ENCODE assay signal across 21 cellular contexts in the genomic region with DNA sequence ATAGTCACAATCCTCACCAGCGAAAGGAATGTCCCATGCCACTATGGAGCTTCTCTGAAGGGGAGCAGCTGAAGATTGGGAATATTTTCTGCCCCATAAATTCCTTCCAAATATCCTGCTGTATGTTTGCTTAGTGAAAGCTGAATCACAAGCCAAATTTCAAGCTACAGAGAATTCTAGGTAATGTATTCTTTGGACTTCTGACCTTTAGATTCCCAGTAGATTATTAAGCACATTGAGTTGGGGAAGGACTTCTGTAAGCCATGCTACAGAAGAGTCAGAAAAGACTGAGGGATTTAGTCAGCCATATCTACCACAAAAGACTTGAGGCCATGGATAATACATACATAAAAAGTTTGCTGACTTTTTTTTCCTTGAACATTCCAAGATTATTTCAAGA.
DNase-seq lines count a peak whose midpoint lies in the region; ATAC-seq, FAIRE-seq and TF ChIP-seq lines count a peak whose summit lies in the region.
"Had no signal": no experiment of that assay in that cellular context is flagged by ENCODE, and none has a peak within 500 bp of the region (broad histone marks: within the 10 kb centered on the region; RNA-seq: fewer than 3 reads in every experiment).

No MANE protein-coding gene starts in this region.

- no peak for TF ChIP-seq CTCF in A549 (IDR thresholded peaks at IDR 0.05)
- TF ChIP-seq CTCF in PC-3 (conservative IDR thresholded peaks at IDR 0.05; ENCODE audit: low read depth, low read length) = no peak
- TF ChIP-seq CTCF in HepG2 (CRISPR knock-in tag; IDR thresholded peaks at IDR 0.05) = no peak

- WGBS in A549 (ENCODE audit: missing lambda C conversion rate) = 43% methylated on average over 1 of the region's 1 CpG
- WGBS in HepG2 (ENCODE audit: low lambda C conversion rate) = 13% methylated on average over 1 of the region's 1 CpG

- H3K4me3 ChIP-seq in A549 (no peak overlapping the region), PC-3 (ENCODE audit: low read length) (no peak overlapping the region), HepG2 (replicated peaks in 1 of 3; ENCODE audit: insufficient read depth in 1 of 3, low read depth in 2 of 3, low read length in 3 of 3) (no peak overlapping the region)
- H3K4me3 ChIP-seq: BLaER1, GM23248 had no signal

- H3K9me3 ChIP-seq in A549 = no peaks in the 10 kb centered on the region
- no peaks in the 10 kb centered on the region for H3K9me3 ChIP-seq in PC-3 (ENCODE audit: low read length)
- no peaks in the 10 kb centered on the region for H3K9me3 ChIP-seq in HepG2 (ENCODE audit: low read length)
- H3K9me3 ChIP-seq: BLaER1 had no signal

- TF ChIP-seq EP300 in A549 (IDR thresholded peaks at IDR 0.05) (no peak), HepG2 (IDR thresholded peaks at IDR 0.05; ENCODE audit: low read depth in 2 of 2, low read length in 2 of 2) (no peak), HepG2 (CRISPR knock-in tag; IDR thresholded peaks at IDR 0.05; ENCODE audit: borderline replicate concordance) (no peak)

- H2AFZ ChIP-seq in PC-3 (ENCODE audit: low read length) (peak overlapping the region; percentile 20; the same call in 1 of the 2 replicates), HepG2 (ENCODE audit: low read length) (no peak overlapping the region)
- H2AFZ ChIP-seq: GM23248 had no signal

- POLR2A ChIA-PET in A549 (lab: Yijun Ruan, JAX) (no interaction called here), PC-3 (lab: Charles Lee; ENCODE audit: unreplicated experiment) (no interaction called here), HepG2 (lab: Yijun Ruan, JAX) (no interaction called here)

- H3K4me2 ChIP-seq in A549 (peak overlapping the region; percentile 49; the same call in 2 of the 3 replicates), PC-3 (ENCODE audit: low read length) (peak overlapping the region; percentile 31), HepG2 (ENCODE audit: low read depth, low read length) (no peak overlapping the region)
- H3K4me2 ChIP-seq: BLaER1 had no signal

- H3K27ac ChIP-seq in A549 = no peak overlapping the region
- peak overlapping the region; percentile 58 for H3K27ac ChIP-seq in PC-3 (ENCODE audit: low read length)
- H3K27ac ChIP-seq in HepG2 (ENCODE audit: extremely low read length, insufficient read depth, low read length) = no peak overlapping the region
- H3K27ac ChIP-seq: 22Rv1, BLaER1, GM23248, HL-60 had no signal

- intact Hi-C loops in PC-3 (cut with micrococcal nuclease) = loop anchor here (1.0 kb wide), 1 partner anchor 391 kb away; no protein-coding TSS in a partner anchor
- intact Hi-C loops in HepG2 (cut with micrococcal nuclease; ENCODE audit: unreplicated experiment) = no loop called here

- in situ Hi-C loops in HepG2 (cut with HindIII; ENCODE audit: extremely low pct_ligation_motif_present, low pct_unique_long_range_greater_than_20kb) = no loop called here

- H3K79me2 ChIP-seq in PC-3 (ENCODE audit: low read length) = no peaks in the 10 kb centered on the region
- no peaks in the 10 kb centered on the region for H3K79me2 ChIP-seq in HepG2 (ENCODE audit: insufficient read depth, low read length)

- FAIRE-seq in A549 (lab: Jason Lieb, UNC) = no peak
- FAIRE-seq in HepG2 (lab: Jason Lieb, UNC) = no peak
- FAIRE-seq: G401.6, GM12891, GM19239, H54 had no signal

- DNase-seq in A549 (ENCODE audit: low read depth in 1 of 2, low spot score in 1 of 2) (peak in 1 of 2 experiments; percentile 13), PC-3 (peak; percentile 91), kidney glomerular epithelial cell (lab: John Stamatoyannopoulos, UW) (peak; percentile 8), HepG2 (ENCODE audit: low spot score) (no peak), NCI-H2196 (lab: John Stamatoyannopoulos, UW; ENCODE audit: unreplicated experiment) (no peak), NCI-H1417 treated with DMSO at 0.1 percent for 48 hours (lab: John Stamatoyannopoulos, UW) (no peak), iPS-NIHi7 (ENCODE audit: extremely low spot score) (no peak)
- DNase-seq: Calu3; CD4-positive, alpha-beta memory T cell; DMS53; GM23248; HCEC 1CT; IMR-90 had no signal

- BruUV-seq in PC-3 (replicated peaks; lab: Mats Ljungman, UMichigan) = no TSS peak
- BruUV-seq in HepG2 (replicated peaks; lab: Mats Ljungman, UMichigan) = no TSS peak

- H3K36me3 ChIP-seq in PC-3 (ENCODE audit: low read depth, low read length) (no peaks in the 10 kb centered on the region), HepG2 (replicated peaks in 1 of 2; ENCODE audit: control insufficient read depth in 1 of 2, insufficient read depth in 2 of 2, low read length in 2 of 2) (no peaks in the 10 kb centered on the region)
- H3K36me3 ChIP-seq: BLaER1 had no signal

- no peaks in the 10 kb centered on the region for H4K20me1 ChIP-seq in PC-3 (ENCODE audit: low read length)
- no peaks in the 10 kb centered on the region for H4K20me1 ChIP-seq in HepG2 (ENCODE audit: insufficient read depth, low read length)
- H4K20me1 ChIP-seq: BLaER1 had no signal

- CTCF ChIA-PET in A549 (lab: Yijun Ruan, JAX) = no interaction called here
- CTCF ChIA-PET in PC-3 (lab: Charles Lee) = no interaction called here
- CTCF ChIA-PET in HepG2 (lab: Yijun Ruan, JAX; ENCODE audit: low intra/inter-chr PET ratio, low total read pairs) = no interaction called here

- H3K9me2 ChIP-seq in PC-3 (replicated peaks; ENCODE audit: low read length) = no peaks in the 10 kb centered on the region

- H3K27me3 ChIP-seq in PC-3 (ENCODE audit: low read length) = no peaks in the 10 kb centered on the region
- no peaks in the 10 kb centered on the region for H3K27me3 ChIP-seq in HepG2 (ENCODE audit: control insufficient read depth in 1 of 2, insufficient read depth in 2 of 2, low read length in 2 of 2)
- H3K27me3 ChIP-seq: BLaER1 had no signal

- TF ChIP-seq RAD21 in A549 (conservative IDR thresholded peaks at IDR 0.05 in 1 of 2, IDR thresholded peaks at IDR 0.05 in 1 of 2) (no peak), HepG2 (CRISPR knock-in tag; IDR thresholded peaks at IDR 0.05) (no peak)

- no peak for TF ChIP-seq POLR2A in A549 (IDR thresholded peaks at IDR 0.05; ENCODE audit: low read length)
- TF ChIP-seq POLR2A in HepG2 (IDR thresholded peaks at IDR 0.05; ENCODE audit: insufficient read depth in 1 of 2, low read depth in 2 of 2, low read length in 2 of 2) = no peak

- peaks cover 3% of the 10 kb centered on the region for H3F3A ChIP-seq in PC-3 (ENCODE audit: low read length, unreplicated experiment)

- H3K9ac ChIP-seq in PC-3 (ENCODE audit: low read length) = no peak overlapping the region
- H3K9ac ChIP-seq in HepG2 (ENCODE audit: insufficient read depth, low read depth, low read length) = no peak overlapping the region
- H3K9ac ChIP-seq: BLaER1, GM23248 had no signal

- ATAC-seq in A549 (peak in 1 of 2 experiments; percentile 26; a peak in 1 of 6 replicates), PC-3 (peak; percentile 94), HepG2 (peak; percentile 52), GM21526 (IDR thresholded peaks at IDR 0.05; ENCODE audit: low FRiP score, unreplicated experiment) (no peak)

- H3K4me1 ChIP-seq in A549 (peaks cover 12% of the 10 kb centered on the region; the same call in 2 of the 3 replicates), PC-3 (ENCODE audit: insufficient read depth, low read length) (peaks cover 31% of the 10 kb centered on the region), HepG2 (ENCODE audit: insufficient read depth, low read length) (peaks cover 7% of the 10 kb centered on the region; the same call in 1 of the 2 replicates)

TF ChIP-seq in A549, 52 proteins besides CTCF, POLR2A, EP300 and RAD21 (continues in another document):
- TF ChIP-seq HOXB5 (CRISPR knock-in tag; IDR thresholded peaks at IDR 0.05) (no peak), TP53 (CRISPR knock-in tag; IDR thresholded peaks at IDR 0.05) (no peak), RNF2 (IDR thresholded peaks at IDR 0.05; ENCODE audit: borderline replicate concordance, low read depth) (no peak), GATA3 (IDR thresholded peaks at IDR 0.05; ENCODE audit: borderline replicate concordance) (no peak), NR3C1 (IDR thresholded peaks at IDR 0.05) (no peak), ZC3H11A (IDR thresholded peaks at IDR 0.05) (no peak), ESRRA (IDR thresholded peaks at IDR 0.05; ENCODE audit: borderline replicate concordance, low read length) (no peak), JUN (IDR thresholded peaks at IDR 0.05) (no peak), CHD4 (IDR thresholded peaks at IDR 0.05; ENCODE audit: borderline replicate concordance) (no peak), NPAS2 (CRISPR knock-in tag; IDR thresholded peaks at IDR 0.05; ENCODE audit: borderline replicate concordance) (no peak), CEBPB (IDR thresholded peaks at IDR 0.05) (no peak), JUNB (IDR thresholded peaks at IDR 0.05) (no peak), MAFK (IDR thresholded peaks at IDR 0.05; ENCODE audit: partially characterized antibody) (no peak)
- TF ChIP-seq, protein P1, sequence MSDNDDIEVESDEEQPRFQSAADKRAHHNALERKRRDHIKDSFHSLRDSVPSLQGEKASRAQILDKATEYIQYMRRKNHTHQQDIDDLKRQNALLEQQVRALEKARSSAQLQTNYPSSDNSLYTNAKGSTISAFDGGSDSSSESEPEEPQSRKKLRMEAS (IDR thresholded peaks at IDR 0.05) = no peak

TF ChIP-seq in HepG2, 621 proteins besides CTCF, POLR2A, EP300 and RAD21:
- no peak for TF ChIP-seq ZSCAN9 (CRISPR knock-in tag; IDR thresholded peaks at IDR 0.05; ENCODE audit: borderline replicate concordance)

Comparison
In these comparisons a context has a peak if more than half of its experiments do, and no peak if none do; other contexts are left out.
1. DNase-seq: peak in PC-3 (single experiment) and kidney glomerular epithelial cell (single experiment); none in HepG2 (single experiment), NCI-H2196 (single experiment), NCI-H1417 treated with DMSO at 0.1 percent for 48 hours (single experiment) and iPS-NIHi7 (single experiment).